Comparison of ENCODE assay signal across 8 cellular contexts in genomic region chr2:182077451-182078142, GRCh38.
DNase-seq lines count a peak whose midpoint lies in the region; ATAC-seq, FAIRE-seq and TF ChIP-seq lines count a peak whose summit lies in the region.

No MANE protein-coding gene starts in this region.

- peak; percentile 23 for DNase-seq in activated CD4-positive, alpha-beta T cell treated with anti-CD3 and anti-CD28 coated beads for 36 hours
- no peak for DNase-seq in activated CD4-positive, alpha-beta T cell treated with anti-CD3 and anti-CD28 coated beads, Interleukin-2, amount 50 U/mL, for 4 hours
- DNase-seq in HCEC 1CT, result peak; percentile 92
- peak; percentile 87 for DNase-seq in NAMALWA (ENCODE audit: low spot score)
- peak; percentile 70 for DNase-seq in RPMI8226
- DNase-seq in endothelial cell of umbilical vein (ENCODE audit: low read depth, low spot score), result peak; percentile 84
- DNase-seq in middle frontal gyrus (ENCODE audit: extremely low spot score, low spot score), result peak; percentile 38

- no peaks in the 10 kb centered on the region for H3K79me2 ChIP-seq in endothelial cell of umbilical vein (ENCODE audit: control insufficient read depth, insufficient read depth, low read length)

- peaks cover 3% of the 10 kb centered on the region for H3K4me1 ChIP-seq in endothelial cell of umbilical vein (ENCODE audit: control insufficient read depth, extremely low read depth, insufficient read depth, low read length)

- H3K27ac ChIP-seq in endothelial cell of umbilical vein (ENCODE audit: insufficient read depth, low read depth, low read length), result no peak overlapping the region

- no peak for TF ChIP-seq POLR2A in endothelial cell of umbilical vein (IDR thresholded peaks at IDR 0.05; ENCODE audit: low read depth, low read length)

- dilution Hi-C loops in endothelial cell of umbilical vein (cut with MboI; ENCODE audit: extremely low pct_ligation_motif_present, low sequenced_read_pairs), result no loop called here

- POLR2A ChIA-PET in activated CD4-positive, alpha-beta T cell treated with anti-CD3 and anti-CD28 coated beads for 36 hours (lab: Charles Lee), result no interaction called here
- POLR2A ChIA-PET in endothelial cell of umbilical vein (lab: Charles Lee), result no interaction called here

- no peaks in the 10 kb centered on the region for H3K4me1 Mint-ChIP-seq in activated CD4-positive, alpha-beta T cell treated with anti-CD3 and anti-CD28 coated beads for 36 hours

- no peaks in the 10 kb centered on the region for H3K36me3 Mint-ChIP-seq in activated CD4-positive, alpha-beta T cell treated with anti-CD3 and anti-CD28 coated beads for 36 hours (ENCODE audit: low read depth)

- peak; percentile 40 to 45 for TF ChIP-seq CTCF in endothelial cell of umbilical vein (IDR thresholded peaks at IDR 0.05; ENCODE audit: extremely low read depth in 1 of 2, insufficient read depth in 1 of 2, low read depth in 1 of 2, low read length in 2 of 2)

- FAIRE-seq in endothelial cell of umbilical vein (lab: Jason Lieb, UNC), result no peak

- no peaks in the 10 kb centered on the region for H3K27me3 ChIP-seq in endothelial cell of umbilical vein (ENCODE audit: control insufficient read depth in 2 of 2, insufficient read depth in 2 of 2, low read length in 2 of 2)

- CTCF ChIA-PET in activated CD4-positive, alpha-beta T cell treated with anti-CD3 and anti-CD28 coated beads for 36 hours (lab: Charles Lee), result interaction anchor here (0.5 to 3.0 kb wide), 12 partner anchors 8 to 362 kb away, joined by 3 to 29 read pairs (median 3); no protein-coding TSS in a partner anchor
- CTCF ChIA-PET in endothelial cell of umbilical vein (lab: Charles Lee), result interaction anchor here (0.6 to 3.4 kb wide), 41 partner anchors 9 to 1953 kb away, joined by 3 to 69 read pairs (median 4); no protein-coding TSS in a partner anchor

- no peak overlapping the region for H3K27ac Mint-ChIP-seq in activated CD4-positive, alpha-beta T cell treated with anti-CD3 and anti-CD28 coated beads for 36 hours

- H4K20me1 ChIP-seq in endothelial cell of umbilical vein (replicated peaks; ENCODE audit: control insufficient read depth, extremely low read depth, insufficient read depth, low read length), result no peaks in the 10 kb centered on the region

- peaks cover 2% of the 10 kb centered on the region for H3K27me3 Mint-ChIP-seq in activated CD4-positive, alpha-beta T cell treated with anti-CD3 and anti-CD28 coated beads for 36 hours

- no peak overlapping the region for H3K4me3 Mint-ChIP-seq in activated CD4-positive, alpha-beta T cell treated with anti-CD3 and anti-CD28 coated beads for 36 hours

- peak; percentile 53 for ATAC-seq in activated CD4-positive, alpha-beta T cell treated with anti-CD3 and anti-CD28 coated beads for 36 hours
- no peak for ATAC-seq in HG03095 (IDR thresholded peaks at IDR 0.05; ENCODE audit: unreplicated experiment)

- no TSS peak for BruUV-seq in endothelial cell of umbilical vein (replicated peaks; lab: Mats Ljungman, UMichigan)

- no peaks in the 10 kb centered on the region for H3K9me3 ChIP-seq in endothelial cell of umbilical vein (replicated peaks; ENCODE audit: control insufficient read depth, insufficient read depth, low read length)

- H3K9ac ChIP-seq in endothelial cell of umbilical vein (replicated peaks; ENCODE audit: extremely low read depth, insufficient read depth, low read length), result no peak overlapping the region

- H3K36me3 ChIP-seq in endothelial cell of umbilical vein (ENCODE audit: control insufficient read depth in 2 of 2, extremely low read depth in 1 of 2, insufficient read depth in 2 of 2, low read length in 2 of 2), result no peaks in the 10 kb centered on the region

- intact Hi-C loops in activated CD4-positive, alpha-beta T cell treated with anti-CD3 and anti-CD28 coated beads for 36 hours (cut with DNase I, micrococcal nuclease), result loop anchor here (1.0 to 5.0 kb wide), 4 partner anchors 125 to 1000 kb away; no protein-coding TSS in a partner anchor
- intact Hi-C loops in endothelial cell of umbilical vein (cut with micrococcal nuclease), result loop anchor here (1.0 to 5.0 kb wide), 6 partner anchors 105 to 573 kb away; no protein-coding TSS in a partner anchor

- H3K9me1 ChIP-seq in endothelial cell of umbilical vein (replicated peaks; ENCODE audit: control insufficient read depth, extremely low read depth, insufficient read depth, low read length), result no peaks in the 10 kb centered on the region

- H2AFZ ChIP-seq in endothelial cell of umbilical vein (ENCODE audit: low read depth, low read length), result no peak overlapping the region

- no peak overlapping the region for H3K4me3 ChIP-seq in endothelial cell of umbilical vein (replicated peaks in 1 of 3; ENCODE audit: insufficient read depth in 1 of 3, low read depth in 1 of 3, low read length in 3 of 3)

- no peak overlapping the region for H3K4me2 ChIP-seq in endothelial cell of umbilical vein (ENCODE audit: insufficient read depth, low read length)

- H3K9me3 Mint-ChIP-seq in activated CD4-positive, alpha-beta T cell treated with anti-CD3 and anti-CD28 coated beads for 36 hours (ENCODE audit: low read depth), result no peaks in the 10 kb centered on the region

TF ChIP-seq in endothelial cell of umbilical vein, 7 proteins besides CTCF, POLR2A, EP300 and RAD21:
- TF ChIP-seq GATA2 (IDR thresholded peaks at IDR 0.05; ENCODE audit: insufficient read depth, insufficient read length, low read depth, low read length), result no peak
- no peak for TF ChIP-seq EZH2 (IDR thresholded peaks at IDR 0.05; ENCODE audit: borderline replicate concordance, low read depth, low read length, severe bottlenecking)
- no peak for TF ChIP-seq MYC (IDR thresholded peaks at IDR 0.05; ENCODE audit: low read depth, low read length)
- TF ChIP-seq POLR2AphosphoS5 (IDR thresholded peaks at IDR 0.05; ENCODE audit: insufficient read depth, low read depth, low read length), result no peak
- no peak for TF ChIP-seq MAX (IDR thresholded peaks at IDR 0.05; ENCODE audit: insufficient read depth, insufficient read length)
- no peak for TF ChIP-seq FOS (IDR thresholded peaks at IDR 0.05; ENCODE audit: borderline replicate concordance, insufficient read depth, low read length)
- no peak for TF ChIP-seq JUN (IDR thresholded peaks at IDR 0.05; ENCODE audit: borderline replicate concordance, insufficient read depth, insufficient read length, low read depth)
TF ChIP-seq in endothelial cell of umbilical vein: peak in this region for 0.

Comparison
In these comparisons a context has a peak if more than half of its experiments do, and no peak if none do; other contexts are left out.
1. DNase-seq: peak in activated CD4-positive, alpha-beta T cell treated with anti-CD3 and anti-CD28 coated beads for 36 hours (single experiment), HCEC 1CT (single experiment), NAMALWA (single experiment), RPMI8226 (single experiment), endothelial cell of umbilical vein (single experiment) and middle frontal gyrus (single experiment); none in activated CD4-positive, alpha-beta T cell treated with anti-CD3 and anti-CD28 coated beads, Interleukin-2, amount 50 U/mL, for 4 hours (0 of 2).